ENCODE assay signal across 9 cellular contexts in the genomic region with DNA sequence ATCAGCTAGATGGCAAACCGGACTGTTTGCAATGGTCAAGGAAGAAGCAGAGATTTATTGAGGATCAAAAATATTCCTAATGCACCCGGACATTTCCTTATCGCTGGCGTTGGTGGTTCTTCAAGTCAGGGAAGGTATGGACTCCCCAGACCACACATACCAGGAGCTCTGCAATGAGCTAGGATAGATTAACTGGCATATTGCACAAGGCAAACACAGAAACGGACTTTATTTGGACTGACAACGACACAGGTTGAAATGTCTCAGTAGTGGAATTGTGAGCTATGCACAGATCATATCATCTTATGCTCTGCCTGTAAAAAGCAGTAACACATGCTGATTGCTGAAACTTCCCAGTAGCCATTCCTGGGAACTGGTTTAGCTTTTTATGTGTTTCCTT. TPM values are rescaled to one million over a fixed set of nuclear protein-coding genes. Genes with fewer than 3 reads are reported as not detected.
A peak's percentile ranks its signal among the peaks of the same experiment; 100 is the strongest.
DNase-seq lines count a peak whose midpoint lies in the region; ATAC-seq and TF ChIP-seq lines count a peak whose summit lies in the region.
"Had no signal": no experiment of that assay in that cellular context is flagged by ENCODE, and none has a peak within 500 bp of the region (broad histone marks: within the 10 kb centered on the region; RNA-seq: fewer than 3 reads in every experiment).

No MANE protein-coding gene starts in this region.

- DNase-seq in lower lobe of right lung (no peak), NCI-H2227 (lab: John Stamatoyannopoulos, UW; ENCODE audit: unreplicated experiment) (no peak), MM.1S (no peak), H7 (no peak)
- DNase-seq: NCI-H1048 had no signal

- H3K4me3 ChIP-seq in lower lobe of right lung (peak overlapping the region; percentile 60), stomach smooth muscle (ENCODE audit: low read length in 2 of 2) (peak overlapping the region; percentile 67 to 78), MM.1S (ENCODE audit: low read length) (no peak overlapping the region), H7 (ENCODE audit: insufficient read depth, low read depth, low read length) (no peak overlapping the region)

- H3K4me2 ChIP-seq in MM.1S (ENCODE audit: low read depth, low read length), result no peak overlapping the region

- H3K4me1 ChIP-seq in lower lobe of right lung (peaks cover 3% of the 10 kb centered on the region), stomach smooth muscle (ENCODE audit: control insufficient read depth, insufficient read depth, low read length) (peaks cover 7% of the 10 kb centered on the region), MM.1S (ENCODE audit: low read length) (no peaks in the 10 kb centered on the region)

- peak overlapping the region; percentile 89 for H3K27ac ChIP-seq in KOPT-K1 (ENCODE audit: low read depth, low read length, poor library complexity, severe bottlenecking)
- H3K27ac ChIP-seq in lower lobe of right lung, result no peak overlapping the region
- H3K27ac ChIP-seq in stomach smooth muscle (ENCODE audit: low read length), result no peak overlapping the region
- no peak overlapping the region for H3K27ac ChIP-seq in MM.1S (ENCODE audit: low read length)

- peaks cover 0 to 4% (median 2%) of the 10 kb centered on the region in 5 experiments for H3K9me3 Mint-ChIP-seq in brain
- H3K9me3 Mint-ChIP-seq: activated naive CD8-positive, alpha-beta T cell treated with anti-CD3 and anti-CD28 coated beads, Interleukin-2, amount 50 U/mL, for 24 hours had no signal

- 0 out of 2 replicates have a peak, but pooled peaks cover 8% of the 10 kb centered on the region for H3K79me2 ChIP-seq in MM.1S (ENCODE audit: low read length)

- no peak overlapping the region for H2AFZ ChIP-seq in MM.1S (ENCODE audit: low read length)

- no peaks in the 10 kb centered on the region for H3K27me3 ChIP-seq in lower lobe of right lung (ENCODE audit: low read depth)
- H3K27me3 ChIP-seq in stomach smooth muscle (ENCODE audit: control insufficient read depth in 1 of 2, insufficient read depth in 2 of 2, low read length in 2 of 2), result peaks cover 0 to 4% of the 10 kb centered on the region in 2 donors
- H3K27me3 ChIP-seq in MM.1S (replicated peaks; ENCODE audit: insufficient read depth, low read length), result no peaks in the 10 kb centered on the region
- peaks cover 12% of the 10 kb centered on the region for H3K27me3 ChIP-seq in H7 (ENCODE audit: control insufficient read depth, insufficient read depth, low read length)

- intact Hi-C loops in lower lobe of right lung (cut with DNase I), result no loop called here

- no peak for ATAC-seq in lower lobe of right lung
- ATAC-seq: activated naive CD8-positive, alpha-beta T cell treated with anti-CD3 and anti-CD28 coated beads, Interleukin-2, amount 50 U/mL, for 24 hours had no signal

- peak overlapping the region; percentile 89 to 98 (median 95) for H3K4me3 Mint-ChIP-seq in brain
- H3K4me3 Mint-ChIP-seq: activated naive CD8-positive, alpha-beta T cell treated with anti-CD3 and anti-CD28 coated beads, Interleukin-2, amount 50 U/mL, for 24 hours had no signal

- peaks cover 8% of the 10 kb centered on the region for H3K27me3 Mint-ChIP-seq in brain
- H3K27me3 Mint-ChIP-seq: activated naive CD8-positive, alpha-beta T cell treated with anti-CD3 and anti-CD28 coated beads, Interleukin-2, amount 50 U/mL, for 24 hours had no signal

- H3K9me3 ChIP-seq in KOPT-K1 (ENCODE audit: insufficient read depth, low read length, poor library complexity, severe bottlenecking) (no peaks in the 10 kb centered on the region), lower lobe of right lung (no peaks in the 10 kb centered on the region), stomach smooth muscle (ENCODE audit: control insufficient read depth in 2 of 2, low read length in 2 of 2) (peaks cover 0 to 3% of the 10 kb centered on the region in 2 donors), MM.1S (replicated peaks; ENCODE audit: insufficient read depth, low read length) (no peaks in the 10 kb centered on the region)

- H3F3A ChIP-seq in MM.1S (ENCODE audit: insufficient read depth, low read length), result no peaks in the 10 kb centered on the region

- peak overlapping the region; percentile 84 to 99 (median 97) for H3K27ac Mint-ChIP-seq in brain
- H3K27ac Mint-ChIP-seq: activated naive CD8-positive, alpha-beta T cell treated with anti-CD3 and anti-CD28 coated beads, Interleukin-2, amount 50 U/mL, for 24 hours had no signal

- H3K4me1 Mint-ChIP-seq in brain, result peaks cover 19% of the 10 kb centered on the region

- H3K36me3 ChIP-seq in KOPT-K1 (ENCODE audit: insufficient read depth, low read length) (peaks cover 8% of the 10 kb centered on the region; the same call in 1 of the 2 replicates), lower lobe of right lung (no peaks in the 10 kb centered on the region), stomach smooth muscle (ENCODE audit: control insufficient read depth in 2 of 2, insufficient read depth in 2 of 2, low read length in 2 of 2) (no peaks in the 10 kb centered on the region), MM.1S (replicated peaks; ENCODE audit: insufficient read depth, low read length) (no peaks in the 10 kb centered on the region), H7 (replicated peaks; ENCODE audit: control insufficient read depth, insufficient read depth, low read length) (no peaks in the 10 kb centered on the region)

- H3K36me3 Mint-ChIP-seq in brain, result peaks cover 7% of the 10 kb centered on the region

- no peak for TF ChIP-seq CTCF in brain (conservative IDR thresholded peaks at IDR 0.05)
- no peak for TF ChIP-seq CTCF in lower lobe of right lung (IDR thresholded peaks at IDR 0.05)
- no peak for TF ChIP-seq CTCF in MM.1S (IDR thresholded peaks at IDR 0.05; ENCODE audit: low read length)

- no peaks in the 10 kb centered on the region for H3K9me2 ChIP-seq in MM.1S (replicated peaks; ENCODE audit: insufficient read depth, low read length)

- H3K9ac ChIP-seq in stomach smooth muscle (ENCODE audit: low read length in 2 of 2) (peak overlapping the region; percentile 22 to 51), MM.1S (ENCODE audit: low read length) (no peak overlapping the region)

- H4K20me1 ChIP-seq in MM.1S (ENCODE audit: insufficient read depth, low read length), result no peaks in the 10 kb centered on the region

RNA-seq across cellular contexts. Expression of gene TSPAN7, which starts 1.7 kb away (rescaled TPM):
- polyA plus RNA-seq in brain (ENCODE audit: insufficient read depth, low read depth, low replicate concordance), result 371 TPM
- total RNA-seq in lower lobe of right lung, result 54.6 TPM
- total RNA-seq in H7 (2014; rRNA removed; shearing (Covaris generic)), result 1.1 and 1.5 TPM in 2 replicates

Comparison
In these comparisons a context has a peak if more than half of its experiments do, and no peak if none do; other contexts are left out.
1. H3K4me3 ChIP-seq: peak in lower lobe of right lung (single experiment) and stomach smooth muscle (2 of 2); none in MM.1S (single experiment) and H7 (single experiment).
2. RNA of gene TSPAN7, which starts 1.7 kb away (total RNA-seq): 54.6 TPM in lower lobe of right lung (single experiment); 1.1 to 1.5 TPM in H7; every median in the first group is over 10 times any median in the second.